14 cellular contexts compared by ENCODE assay signal in the genomic region with DNA sequence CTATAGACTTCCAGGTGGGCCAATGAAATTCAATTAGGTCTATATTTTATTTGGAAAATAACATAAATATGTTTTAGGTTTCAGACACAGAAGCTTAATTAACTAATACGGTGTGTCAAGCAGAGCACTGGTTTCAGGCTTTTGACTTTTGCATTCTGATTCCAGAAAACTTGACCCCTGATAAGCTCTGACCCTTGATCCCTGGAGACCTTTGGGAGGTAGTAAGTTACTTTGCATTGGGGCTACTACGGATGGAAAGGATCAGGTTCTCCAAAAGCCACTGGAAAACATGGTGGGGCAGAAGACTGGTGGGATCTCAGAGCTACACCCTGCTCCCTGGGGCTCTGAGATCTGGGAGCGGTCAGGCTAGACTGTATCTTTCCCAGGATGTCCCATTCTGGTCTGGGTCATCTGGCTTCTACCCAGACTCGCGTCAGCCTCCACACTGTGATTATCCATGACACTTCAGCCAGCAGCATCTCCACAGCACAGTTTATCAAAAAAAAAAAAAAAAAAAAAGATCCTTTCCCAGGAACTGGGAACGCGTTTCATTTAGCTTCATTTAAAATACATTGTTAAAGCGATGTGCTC. TPM values are rescaled to one million over a fixed set of nuclear protein-coding genes. Genes with fewer than 3 reads are reported as not detected.
DNase-seq lines count a peak whose midpoint lies in the region; ATAC-seq and TF ChIP-seq lines count a peak whose summit lies in the region.
"Had no signal": no experiment of that assay in that cellular context is flagged by ENCODE, and none has a peak within 500 bp of the region (broad histone marks: within the 10 kb centered on the region; RNA-seq: fewer than 3 reads in every experiment).

No MANE protein-coding gene starts in this region.

- no peak overlapping the region for H2BK5ac ChIP-seq in mesenchymal stem cell (ENCODE audit: low read depth, low read length, poor library complexity, severe bottlenecking)

- H3K4me1 ChIP-seq in mesenchymal stem cell (ENCODE audit: control insufficient read depth, insufficient read depth, low read depth, low read length) = peaks cover 5% of the 10 kb centered on the region

- H3K4ac ChIP-seq in mesenchymal stem cell (ENCODE audit: low read depth in 1 of 2, low read length in 2 of 2) = no peak overlapping the region

- peak overlapping the region in 1 of 2 experiments; percentile 41 for H3K4me3 ChIP-seq in mesenchymal stem cell (ENCODE audit: insufficient read depth in 1 of 2, low read depth in 1 of 2, low read length in 2 of 2)
- H3K4me3 ChIP-seq: A549 had no signal

- H3K36me3 Mint-ChIP-seq in activated CD8-positive, alpha-beta T cell treated with anti-CD3 and anti-CD28 coated beads, Interleukin-2, amount 10 ng/mL, durations not matched to agents 7 days and 5 days (ENCODE audit: low read depth) = no peaks in the 10 kb centered on the region
- H3K36me3 Mint-ChIP-seq in activated CD8-positive, alpha-beta T cell treated with anti-CD3 and anti-CD28 coated beads for 36 hours (ENCODE audit: low read depth) = no peaks in the 10 kb centered on the region
- H3K36me3 Mint-ChIP-seq in chondrocyte (ENCODE audit: low read depth) = no peaks in the 10 kb centered on the region
- H3K36me3 Mint-ChIP-seq in type B pancreatic cell = no peaks in the 10 kb centered on the region
- no peaks in the 10 kb centered on the region for H3K36me3 Mint-ChIP-seq in immature natural killer cell

- H2BK12ac ChIP-seq in mesenchymal stem cell (ENCODE audit: low read length in 2 of 2) = no peak overlapping the region

- no peaks in the 10 kb centered on the region for H3K79me1 ChIP-seq in mesenchymal stem cell (replicated peaks; ENCODE audit: low read length, poor library complexity, severe bottlenecking)

- H3K36me3 ChIP-seq in mesenchymal stem cell (ENCODE audit: control insufficient read depth in 1 of 2, insufficient read depth in 2 of 2, low read depth in 1 of 2, low read length in 2 of 2) = no peaks in the 10 kb centered on the region

- intact Hi-C loops in activated CD8-positive, alpha-beta T cell treated with anti-CD3 and anti-CD28 coated beads for 36 hours (cut with micrococcal nuclease) = no loop called here

- no peaks in the 10 kb centered on the region for H3K27me3 ChIP-seq in mesenchymal stem cell (ENCODE audit: control insufficient read depth in 1 of 2, insufficient read depth in 1 of 2, low read length in 2 of 2)

- H3K27me3 Mint-ChIP-seq in activated CD8-positive, alpha-beta T cell treated with anti-CD3 and anti-CD28 coated beads, Interleukin-2, amount 10 ng/mL, durations not matched to agents 7 days and 5 days (ENCODE audit: low read depth) = peaks cover 30% of the 10 kb centered on the region
- peaks cover 6% of the 10 kb centered on the region for H3K27me3 Mint-ChIP-seq in activated CD8-positive, alpha-beta T cell treated with anti-CD3 and anti-CD28 coated beads for 36 hours
- H3K27me3 Mint-ChIP-seq in chondrocyte (ENCODE audit: low read depth) (no peaks in the 10 kb centered on the region), type B pancreatic cell (peaks cover 6% of the 10 kb centered on the region), immature natural killer cell (ENCODE audit: low read depth in 3 of 3) (peaks cover 7 to 24% (median 10%) of the 10 kb centered on the region in 3 donors)

- H2BK120ac ChIP-seq in mesenchymal stem cell (ENCODE audit: low read depth, low read length) = no peak overlapping the region

- H3K9ac ChIP-seq in mesenchymal stem cell (ENCODE audit: low read length) = peak overlapping the region; percentile 54

- H3K27ac ChIP-seq in mesenchymal stem cell (ENCODE audit: low read length, poor library complexity, severe bottlenecking) = no peak overlapping the region

- no peak overlapping the region for H4K8ac ChIP-seq in mesenchymal stem cell (ENCODE audit: low read length)

- DNase-seq in activated CD8-positive, alpha-beta T cell treated with anti-CD3 and anti-CD28 coated beads, Interleukin-2, amount 10 ng/mL, durations not matched to agents 7 days and 5 days = no peak
- no peak for DNase-seq in activated CD8-positive, alpha-beta T cell treated with anti-CD3 and anti-CD28 coated beads for 36 hours
- DNase-seq in chondrocyte (ENCODE audit: low spot score) = no peak
- peak; percentile 18 for DNase-seq in mesenchymal stem cell
- DNase-seq in type B pancreatic cell (ENCODE audit: extremely low spot score, unreplicated experiment) = no peak
- DNase-seq in immature natural killer cell = no peak
- no peak for DNase-seq in COLO668 (lab: John Stamatoyannopoulos, UW; ENCODE audit: unreplicated experiment)
- DNase-seq: activated CD8-positive, alpha-beta memory T cell treated with anti-CD3 and anti-CD28 coated beads, Interleukin-2, amount 50 U/mL, for 48 hours; NCI-H1436 treated with DMSO at 0.1 percent for 48 hours; OCI-M1; stimulated activated CD4-positive, alpha-beta T cell treated with anti-CD3 and anti-CD28 coated beads, Interleukin-1b, Interleukin-23, amount 100 ng/mL, for 48 hours had no signal

- peaks cover 66% of the 10 kb centered on the region for H3K4me1 Mint-ChIP-seq in activated CD8-positive, alpha-beta T cell treated with anti-CD3 and anti-CD28 coated beads, Interleukin-2, amount 10 ng/mL, durations not matched to agents 7 days and 5 days (ENCODE audit: low read depth)
- peaks cover 20% of the 10 kb centered on the region for H3K4me1 Mint-ChIP-seq in activated CD8-positive, alpha-beta T cell treated with anti-CD3 and anti-CD28 coated beads for 36 hours (ENCODE audit: low read depth)
- H3K4me1 Mint-ChIP-seq in chondrocyte (ENCODE audit: low read depth) (peaks cover 46% of the 10 kb centered on the region), type B pancreatic cell (ENCODE audit: unreplicated experiment) (peaks cover 19% of the 10 kb centered on the region), immature natural killer cell (peaks cover 11 to 16% of the 10 kb centered on the region in 2 donors)

- TF ChIP-seq CTCF in activated CD8-positive, alpha-beta T cell treated with anti-CD3 and anti-CD28 coated beads for 36 hours (IDR thresholded peaks at IDR 0.05) = no peak
- no peak for TF ChIP-seq CTCF in chondrocyte (IDR thresholded peaks at IDR 0.05)
- no peak for TF ChIP-seq CTCF in type B pancreatic cell (conservative IDR thresholded peaks at IDR 0.05)

- H4K91ac ChIP-seq in mesenchymal stem cell (ENCODE audit: low read length) = no peak overlapping the region

- H3K4me3 Mint-ChIP-seq in activated CD8-positive, alpha-beta T cell treated with anti-CD3 and anti-CD28 coated beads, Interleukin-2, amount 10 ng/mL, durations not matched to agents 7 days and 5 days = peak overlapping the region; percentile 71
- H3K4me3 Mint-ChIP-seq in activated CD8-positive, alpha-beta T cell treated with anti-CD3 and anti-CD28 coated beads for 36 hours = no peak overlapping the region
- H3K4me3 Mint-ChIP-seq in chondrocyte (ENCODE audit: unreplicated experiment) (no peak overlapping the region), type B pancreatic cell (no peak overlapping the region), immature natural killer cell (no peak overlapping the region)

- peak overlapping the region; percentile 70 for H2BK15ac ChIP-seq in mesenchymal stem cell (ENCODE audit: low read depth, poor library complexity, severe bottlenecking)

- H2AFZ ChIP-seq in mesenchymal stem cell (ENCODE audit: low read depth, low read length) = no peak overlapping the region

- H3K18ac ChIP-seq in mesenchymal stem cell (ENCODE audit: low read depth in 1 of 2, low read length in 2 of 2) = no peak overlapping the region

- no peak overlapping the region for H3K23ac ChIP-seq in mesenchymal stem cell (ENCODE audit: low read length in 2 of 2)

- WGBS in mesenchymal stem cell = 94% methylated on average over 8 of the region's 8 CpGs

- no peak overlapping the region for H3K27ac Mint-ChIP-seq in activated CD8-positive, alpha-beta T cell treated with anti-CD3 and anti-CD28 coated beads, Interleukin-2, amount 10 ng/mL, durations not matched to agents 7 days and 5 days
- no peak overlapping the region for H3K27ac Mint-ChIP-seq in activated CD8-positive, alpha-beta T cell treated with anti-CD3 and anti-CD28 coated beads for 36 hours
- H3K27ac Mint-ChIP-seq in chondrocyte (ENCODE audit: unreplicated experiment) (peak overlapping the region; percentile 37), type B pancreatic cell (peak overlapping the region; percentile 91), immature natural killer cell (no peak overlapping the region)

- no peaks in the 10 kb centered on the region for H3K9me3 Mint-ChIP-seq in activated CD8-positive, alpha-beta T cell treated with anti-CD3 and anti-CD28 coated beads, Interleukin-2, amount 10 ng/mL, durations not matched to agents 7 days and 5 days (ENCODE audit: insufficient read depth)
- H3K9me3 Mint-ChIP-seq in activated CD8-positive, alpha-beta T cell treated with anti-CD3 and anti-CD28 coated beads for 36 hours = no peaks in the 10 kb centered on the region
- no peaks in the 10 kb centered on the region for H3K9me3 Mint-ChIP-seq in chondrocyte (ENCODE audit: low read depth)
- H3K9me3 Mint-ChIP-seq in type B pancreatic cell = peaks cover 4% of the 10 kb centered on the region
- no peaks in the 10 kb centered on the region for H3K9me3 Mint-ChIP-seq in immature natural killer cell
- H3K9me3 Mint-ChIP-seq: stimulated activated naive CD8-positive, alpha-beta T cell treated with anti-CD3 and anti-CD28 coated beads, Interleukin-15, Interleukin-2, amounts not matched to agents 100 ng/mL and 50 ng/mL, for 24 hours had no signal

- H2AK5ac ChIP-seq in mesenchymal stem cell (ENCODE audit: low read length, severe bottlenecking) = no peak overlapping the region

- POLR2A ChIA-PET in activated CD8-positive, alpha-beta T cell treated with anti-CD3 and anti-CD28 coated beads, Interleukin-2, amount 10 ng/mL, durations not matched to agents 7 days and 5 days (lab: Charles Lee) = interaction anchor here (0.8 to 2.0 kb wide), 2 partner anchors 14 to 37 kb away, joined by 3 to 6 read pairs; no protein-coding TSS in a partner anchor
- POLR2A ChIA-PET in activated CD8-positive, alpha-beta T cell treated with anti-CD3 and anti-CD28 coated beads for 36 hours (lab: Charles Lee) = interaction anchor here (1.0 kb wide), 1 partner anchor 10 kb away, joined by 3 read pairs; no protein-coding TSS in a partner anchor

- no peak overlapping the region for H3K4me2 ChIP-seq in mesenchymal stem cell (ENCODE audit: low read length, poor library complexity, severe bottlenecking)

- H3K9me3 ChIP-seq in mesenchymal stem cell (ENCODE audit: control insufficient read depth, low read length) = no peaks in the 10 kb centered on the region
- H3K9me3 ChIP-seq: A549 had no signal

- no peak overlapping the region for H3K14ac ChIP-seq in mesenchymal stem cell (ENCODE audit: low read length in 2 of 2)

- CTCF ChIA-PET in activated CD8-positive, alpha-beta T cell treated with anti-CD3 and anti-CD28 coated beads, Interleukin-2, amount 10 ng/mL, durations not matched to agents 7 days and 5 days (lab: Charles Lee) = interaction anchor here (1.1 to 2.5 kb wide), 5 partner anchors 12 to 262 kb away, joined by 3 to 15 read pairs (median 5); no protein-coding TSS in a partner anchor
- CTCF ChIA-PET in activated CD8-positive, alpha-beta T cell treated with anti-CD3 and anti-CD28 coated beads for 36 hours (lab: Charles Lee) = interaction anchor here (0.9 to 3.2 kb wide), 5 partner anchors 16 to 80 kb away, joined by 3 to 12 read pairs (median 5); no protein-coding TSS in a partner anchor

- no peak for ATAC-seq in activated CD8-positive, alpha-beta T cell treated with anti-CD3 and anti-CD28 coated beads, Interleukin-2, amount 10 ng/mL, durations not matched to agents 7 days and 5 days
- ATAC-seq in activated CD8-positive, alpha-beta T cell treated with anti-CD3 and anti-CD28 coated beads for 36 hours = no peak
- no peak for ATAC-seq in HG02852 (IDR thresholded peaks at IDR 0.05; ENCODE audit: unreplicated experiment)

RNA-seq across cellular contexts. Expression of gene EMP1, which starts 17.9 kb away (rescaled TPM):
- total RNA-seq in activated CD8-positive, alpha-beta T cell treated with anti-CD3 and anti-CD28 coated beads, Interleukin-2, amount 10 ng/mL, durations not matched to agents 7 days and 5 days = 1 to 10 TPM; 4.4 to 7.6 TPM
- total RNA-seq in activated CD8-positive, alpha-beta T cell treated with anti-CD3 and anti-CD28 coated beads for 36 hours = 1 to 10 TPM; 3.1 to 3.6 TPM
- total RNA-seq in chondrocyte (30.7 to 58.3 TPM (median 35.7 TPM) in 3 replicates), type B pancreatic cell (ENCODE audit: low replicate concordance) (340 and 2,561 TPM in 2 replicates)
- polyA plus RNA-seq in mesenchymal stem cell (2013, experiment 1 of 2) = 110 TPM
- polyA plus RNA-seq in mesenchymal stem cell (2013, experiment 2 of 2) = 171 TPM
- 1 to 10 TPM in 2 of 3 donors, under 1 TPM in 1; 0.04 to 1.5 (median 1.3) TPM for polyA plus RNA-seq in immature natural killer cell

Comparison
In these comparisons a context has a peak if more than half of its experiments do, and no peak if none do; other contexts are left out.
1. H3K27ac Mint-ChIP-seq: peak in chondrocyte (single experiment) and type B pancreatic cell (single experiment); none in activated CD8-positive, alpha-beta T cell treated with anti-CD3 and anti-CD28 coated beads, Interleukin-2, amount 10 ng/mL, durations not matched to agents 7 days and 5 days (single experiment), activated CD8-positive, alpha-beta T cell treated with anti-CD3 and anti-CD28 coated beads for 36 hours (single experiment) and immature natural killer cell (0 of 6).